In genomic region chr7:95491634-95492314, GRCh38 we compare ENCODE assay signal across 11 cellular contexts. TPM values are rescaled to one million over a fixed set of nuclear protein-coding genes. Genes with fewer than 3 reads are reported as not detected.
A peak's percentile ranks its signal among the peaks of the same experiment; 100 is the strongest.
DNase-seq lines count a peak whose midpoint lies in the region; ATAC-seq, FAIRE-seq and TF ChIP-seq lines count a peak whose summit lies in the region.
"Had no signal": no experiment of that assay in that cellular context is flagged by ENCODE, and none has a peak within 500 bp of the region (broad histone marks: within the 10 kb centered on the region; RNA-seq: fewer than 3 reads in every experiment).

No MANE protein-coding gene starts in this region.

- H2AK5ac ChIP-seq in H1 (ENCODE audit: low read depth, low read length): no peak overlapping the region

- peaks cover 4% of the 10 kb centered on the region for H3K4me1 Mint-ChIP-seq in endodermal cell
- H3K4me1 Mint-ChIP-seq: naive thymus-derived CD4-positive, alpha-beta T cell had no signal

- H3K36me3 ChIP-seq in H1 (ENCODE audit: control insufficient read depth in 2 of 4, insufficient read depth in 4 of 4, low read length in 3 of 4) (no peaks in the 10 kb centered on the region), endodermal cell (ENCODE audit: control insufficient read depth, insufficient read depth, low read length) (no peaks in the 10 kb centered on the region)

- H3K4me1 ChIP-seq in H1 (replicated peaks in 1 of 4; ENCODE audit: control insufficient read depth in 3 of 4, insufficient read depth in 4 of 4, low read length in 3 of 4) (peaks cover 4 to 8% (median 6%) of the 10 kb centered on the region in 4 experiments; a peak in 4 of 7 replicates), endodermal cell (ENCODE audit: control insufficient read depth, insufficient read depth, low read length) (no peaks in the 10 kb centered on the region)

- H3K27me3 ChIP-seq in H1 (replicated peaks in 1 of 4; ENCODE audit: control insufficient read depth in 3 of 4, extremely low read depth in 1 of 4, insufficient read depth in 3 of 4, low read length in 3 of 4) (no peaks in the 10 kb centered on the region), endodermal cell (ENCODE audit: control insufficient read depth, insufficient read depth, low read length, poor library complexity, severe bottlenecking) (no peaks in the 10 kb centered on the region)

- no peaks in the 10 kb centered on the region for H3K79me2 ChIP-seq in H1 (ENCODE audit: control insufficient read depth in 1 of 2, insufficient read depth in 2 of 2, low read length in 2 of 2)

- no peak overlapping the region for H2BK5ac ChIP-seq in H1 (ENCODE audit: low read depth, low read length)

- WGBS in H1 (ENCODE audit: extremely low coverage in 1 of 2, insufficient coverage in 1 of 2, insufficient read length in 1 of 2, insufficient replicate concordance in 2 of 2, low coverage in 1 of 2, low lambda C conversion rate in 2 of 2, missing lambda C conversion rate in 1 of 2), 2 experiments: 72% methylated on average over 2 of the region's 2 CpGs; no CpG with 5 or more reads in 1 of the 2 experiments
- 82 to 86% methylated on average over 1 to 2 of the region's 2 CpGs for WGBS in endodermal cell (ENCODE audit: insufficient coverage in 1 of 2, insufficient read length in 1 of 2), 2 experiments

- H3K27ac ChIP-seq in H1 (ENCODE audit: low read depth, low read length): no peak overlapping the region
- no peak overlapping the region for H3K27ac ChIP-seq in endodermal cell (ENCODE audit: low read depth, low read length)

- no peaks in the 10 kb centered on the region for H3K36me3 Mint-ChIP-seq in endodermal cell (ENCODE audit: low read depth)

- no peak overlapping the region for H3K18ac ChIP-seq in H1 (ENCODE audit: extremely low read depth, low read length)

- no peak overlapping the region for H2BK20ac ChIP-seq in H1 (ENCODE audit: low read length)

- H3K14ac ChIP-seq in H1 (ENCODE audit: insufficient read length): no peak overlapping the region

- H4K5ac ChIP-seq in H1 (ENCODE audit: insufficient read length, low read depth, low read length): no peak overlapping the region

- POLR2A ChIA-PET in H1 (lab: Charles Lee; ENCODE audit: partially characterized antibody): no interaction called here

- H3K4ac ChIP-seq in H1 (replicated peaks; ENCODE audit: insufficient read length, low read depth, low read length): no peak overlapping the region

- no peaks in the 10 kb centered on the region for H4K20me1 ChIP-seq in H1 (replicated peaks in 1 of 2; ENCODE audit: control insufficient read depth in 1 of 2, insufficient read depth in 2 of 2, low read length in 2 of 2)

- no peak overlapping the region for H4K8ac ChIP-seq in H1 (ENCODE audit: extremely low read depth, insufficient read depth, low read length)

- no peak overlapping the region for H2BK15ac ChIP-seq in H1 (ENCODE audit: low read length)

- H3K9me3 Mint-ChIP-seq in endodermal cell: no peaks in the 10 kb centered on the region
- H3K9me3 Mint-ChIP-seq: naive thymus-derived CD4-positive, alpha-beta T cell had no signal

- peak overlapping the region; percentile 48; the same call in 1 of the 2 replicates for H2AFZ ChIP-seq in H1 (ENCODE audit: low read length)

- no peak for TF ChIP-seq EP300 in H1 (IDR thresholded peaks at IDR 0.05; ENCODE audit: borderline replicate concordance in 1 of 2, low read depth in 2 of 2, low read length in 2 of 2)

- no peak for TF ChIP-seq POLR2A in H1 (IDR thresholded peaks at IDR 0.05; ENCODE audit: control extremely low read depth in 1 of 2, low read depth in 2 of 2, low read length in 2 of 2)

- peak; percentile 14 for DNase-seq in NCI-H345 (lab: John Stamatoyannopoulos, UW)
- DNase-seq in NCI-H345 treated with DMSO at 0.1 percent for 48 hours (lab: John Stamatoyannopoulos, UW; ENCODE audit: unreplicated experiment): no peak
- DNase-seq in NCI-H2196 (lab: John Stamatoyannopoulos, UW; ENCODE audit: unreplicated experiment): peak; percentile 81
- no peak for DNase-seq in H1 (ENCODE audit: low read depth in 1 of 2, low spot score in 2 of 2)
- DNase-seq in renal cortical epithelial cell (ENCODE audit: low read depth): peak; percentile 85
- DNase-seq in endodermal cell: no peak
- DNase-seq in activated CD4-positive, alpha-beta T cell treated with anti-CD3 and anti-CD28 coated beads for 4 hours: no peak
- DNase-seq: GDM1; naive thymus-derived CD4-positive, alpha-beta T cell had no signal

- ATAC-seq in GM21447 (IDR thresholded peaks at IDR 0.05; ENCODE audit: unreplicated experiment): no peak
- ATAC-seq: naive thymus-derived CD4-positive, alpha-beta T cell had no signal

- peaks cover 2% of the 10 kb centered on the region for H3K27me3 Mint-ChIP-seq in endodermal cell (ENCODE audit: insufficient read depth)

- H2BK12ac ChIP-seq in H1 (ENCODE audit: low read depth, low read length): no peak overlapping the region

- peak; percentile 52 for FAIRE-seq in H1 (lab: Jason Lieb, UNC)

- TF ChIP-seq CTCF in H1 (IDR thresholded peaks at IDR 0.05; ENCODE audit: control extremely low read depth in 1 of 3, insufficient read depth in 1 of 3, low read depth in 1 of 3, low read length in 3 of 3) (no peak), endodermal cell (conservative IDR thresholded peaks at IDR 0.05) (no peak)

- no peaks in the 10 kb centered on the region for H3K9me3 ChIP-seq in H1 (ENCODE audit: insufficient read depth in 2 of 2, low read depth in 1 of 2, low read length in 1 of 2)
- no peaks in the 10 kb centered on the region for H3K9me3 ChIP-seq in endodermal cell (ENCODE audit: control insufficient read depth, low read length)

- no peaks in the 10 kb centered on the region for H3K79me1 ChIP-seq in H1 (ENCODE audit: low read depth, low read length)

- H3K27ac Mint-ChIP-seq in endodermal cell: no peak overlapping the region
- H3K27ac Mint-ChIP-seq: naive thymus-derived CD4-positive, alpha-beta T cell had no signal

- no peak for TF ChIP-seq RAD21 in H1 (IDR thresholded peaks at IDR 0.05 in 1 of 2, conservative IDR thresholded peaks at IDR 0.05 in 1 of 2; ENCODE audit: low read depth in 2 of 2, low read length in 2 of 2)

- no peak overlapping the region for H3K9ac ChIP-seq in H1 (replicated peaks in 1 of 4; ENCODE audit: extremely low read depth in 1 of 4, low read depth in 3 of 4, low read length in 3 of 4)
- no peak overlapping the region for H3K9ac ChIP-seq in endodermal cell (ENCODE audit: extremely low read depth, low read length, poor library complexity, severe bottlenecking)

- CTCF ChIA-PET in H1 (lab: Charles Lee; ENCODE audit: partially characterized antibody): interaction anchor here (1.2 to 5.8 kb wide), 7 partner anchors 9 to 199 kb away, joined by 3 to 55 read pairs (median 4); no protein-coding TSS in a partner anchor

- no peak overlapping the region for H2BK120ac ChIP-seq in H1 (replicated peaks; ENCODE audit: low read depth, low read length)

- no peak overlapping the region for H4K91ac ChIP-seq in H1 (replicated peaks; ENCODE audit: insufficient read length, low read length)

- no peak overlapping the region for H3K23ac ChIP-seq in H1 (ENCODE audit: insufficient read length)

- H3K4me2 ChIP-seq in H1 (ENCODE audit: insufficient read depth in 1 of 2, low read depth in 2 of 2, low read length in 2 of 2): peak overlapping the region in 1 of 2 experiments; percentile 18; a peak in 1 of 4 replicates

- H3K23me2 ChIP-seq in H1 (ENCODE audit: low read depth, low read length): no peaks in the 10 kb centered on the region

- no peak overlapping the region for H3K56ac ChIP-seq in H1 (replicated peaks; ENCODE audit: insufficient read length, low read depth, low read length)

- H3K4me3 Mint-ChIP-seq in endodermal cell: no peak overlapping the region
- H3K4me3 Mint-ChIP-seq: naive thymus-derived CD4-positive, alpha-beta T cell had no signal

- no peak overlapping the region for H3K4me3 ChIP-seq in H1 (ENCODE audit: extremely low read depth in 1 of 4, insufficient read depth in 2 of 4, low read depth in 3 of 4, low read length in 4 of 4)
- no peak overlapping the region for H3K4me3 ChIP-seq in endodermal cell (ENCODE audit: low read length)

TF ChIP-seq in H1, 55 proteins besides CTCF, POLR2A, EP300 and RAD21 (continues in another document):
- TF ChIP-seq EZH2 (IDR thresholded peaks at IDR 0.05; ENCODE audit: low read depth, low read length, severe bottlenecking): no peak
- no peak for TF ChIP-seq FOSL1 (IDR thresholded peaks at IDR 0.05; ENCODE audit: insufficient read depth, low read depth, low read length)
- TF ChIP-seq SUZ12 (IDR thresholded peaks at IDR 0.05; ENCODE audit: low read length): no peak
- no peak for TF ChIP-seq RNF2 (IDR thresholded peaks at IDR 0.05; ENCODE audit: borderline replicate concordance, low read depth, low read length, missing control alignments, poor library complexity, severe bottlenecking)
- TF ChIP-seq KDM1A (IDR thresholded peaks at IDR 0.05; ENCODE audit: borderline replicate concordance, low read length): no peak
- 0 out of 2 replicates have a peak, but pooled peaks have one; percentile 29 for TF ChIP-seq YY1 (IDR thresholded peaks at IDR 0.05; ENCODE audit: low read depth, low read length)
- no peak for TF ChIP-seq CHD1 (IDR thresholded peaks at IDR 0.05; ENCODE audit: low read depth, low read length)

RNA-seq across cellular contexts. Expression of gene ASB4, which starts 6.0 kb away (rescaled TPM):
- not detected in 2 replicates for total RNA-seq in H1 (2021; fragmentation: NEBNext Ultra II Directional; extraction: Animal tissue kit (Norgen Biotek cat#: 25700))
- polyA plus RNA-seq in H1 (2011; rRNA removed): not detected in 2 replicates
- polyA plus RNA-seq in H1 (2011; cell fraction: cytosol; rRNA removed): not detected
- polyA plus RNA-seq in H1 (2011; cell fraction: nucleus; rRNA removed): not detected
- polyA plus RNA-seq in H1 (2012, experiment 1 of 2): not detected in 4 replicates
- polyA plus RNA-seq in H1 (2012, experiment 2 of 2): not detected
- not detected for polyA plus RNA-seq in H1 (2013, experiment 1 of 2)
- not detected for polyA plus RNA-seq in H1 (2013, experiment 2 of 2)
- not detected in 2 replicates for polyA minus RNA-seq in H1 (2011; rRNA and poly(A)+ RNA removed)
- polyA minus RNA-seq in H1 (2011; cell fraction: cytosol; rRNA and poly(A)+ RNA removed): not detected
- not detected for polyA minus RNA-seq in H1 (2011; cell fraction: nucleus; rRNA and poly(A)+ RNA removed)
- total RNA-seq in renal cortical epithelial cell (not detected in 2 replicates), endodermal cell (not detected)
- polyA plus RNA-seq in endodermal cell (2013, experiment 1 of 2): 0.21 TPM
- polyA plus RNA-seq in endodermal cell (2013, experiment 2 of 2): 0.17 TPM
- total RNA-seq: naive thymus-derived CD4-positive, alpha-beta T cell; T-helper 2 cell treated with Interferon-gamma antibody and Interleukin-4, amounts not matched to agents 100 ng/mL and 5 ng/mL, for 36 hours had no signal
- polyA plus RNA-seq: naive thymus-derived CD4-positive, alpha-beta T cell had no signal

RNA-seq across cellular contexts. Expression of gene PON2, which starts 56.9 kb away (rescaled TPM):
- total RNA-seq in H1 (2021; fragmentation: NEBNext Ultra II Directional; extraction: Animal tissue kit (Norgen Biotek cat#: 25700)): 27.5 and 31.0 TPM in 2 replicates
- 12.7 and 20.6 TPM in 2 replicates for polyA plus RNA-seq in H1 (2011; rRNA removed)
- polyA plus RNA-seq in H1 (2011; cell fraction: cytosol; rRNA removed): 20.2 TPM
- 16.1 TPM for polyA plus RNA-seq in H1 (2011; cell fraction: nucleus; rRNA removed)
- polyA plus RNA-seq in H1 (2012, experiment 1 of 2): 20.6 to 32.3 TPM (median 24.0 TPM) in 4 replicates
- polyA plus RNA-seq in H1 (2012, experiment 2 of 2): 3.5 TPM
- polyA plus RNA-seq in H1 (2013, experiment 1 of 2): 37.2 TPM
- polyA plus RNA-seq in H1 (2013, experiment 2 of 2): 40.0 TPM
- 12.2 and 22.0 TPM in 2 replicates for polyA minus RNA-seq in H1 (2011; rRNA and poly(A)+ RNA removed)
- polyA minus RNA-seq in H1 (2011; cell fraction: cytosol; rRNA and poly(A)+ RNA removed): 11.6 TPM
- 36.2 TPM for polyA minus RNA-seq in H1 (2011; cell fraction: nucleus; rRNA and poly(A)+ RNA removed)
- total RNA-seq in renal cortical epithelial cell: 172 and 250 TPM in 2 replicates
- 10 to 100 TPM; 66.3 to 66.8 TPM for total RNA-seq in endodermal cell
- polyA plus RNA-seq in endodermal cell (2013, experiment 1 of 2): 297 TPM
- polyA plus RNA-seq in endodermal cell (2013, experiment 2 of 2): 287 TPM

Comparison
In these comparisons a context has a peak if more than half of its experiments do, and no peak if none do; other contexts are left out.
1. DNase-seq: peak in NCI-H345 (single experiment), NCI-H2196 (single experiment) and renal cortical epithelial cell (single experiment); none in NCI-H345 treated with DMSO at 0.1 percent for 48 hours (single experiment), H1 (0 of 2), endodermal cell (single experiment) and activated CD4-positive, alpha-beta T cell treated with anti-CD3 and anti-CD28 coated beads for 4 hours (0 of 2).